12 cellular contexts compared by ENCODE assay signal in the genomic region with DNA sequence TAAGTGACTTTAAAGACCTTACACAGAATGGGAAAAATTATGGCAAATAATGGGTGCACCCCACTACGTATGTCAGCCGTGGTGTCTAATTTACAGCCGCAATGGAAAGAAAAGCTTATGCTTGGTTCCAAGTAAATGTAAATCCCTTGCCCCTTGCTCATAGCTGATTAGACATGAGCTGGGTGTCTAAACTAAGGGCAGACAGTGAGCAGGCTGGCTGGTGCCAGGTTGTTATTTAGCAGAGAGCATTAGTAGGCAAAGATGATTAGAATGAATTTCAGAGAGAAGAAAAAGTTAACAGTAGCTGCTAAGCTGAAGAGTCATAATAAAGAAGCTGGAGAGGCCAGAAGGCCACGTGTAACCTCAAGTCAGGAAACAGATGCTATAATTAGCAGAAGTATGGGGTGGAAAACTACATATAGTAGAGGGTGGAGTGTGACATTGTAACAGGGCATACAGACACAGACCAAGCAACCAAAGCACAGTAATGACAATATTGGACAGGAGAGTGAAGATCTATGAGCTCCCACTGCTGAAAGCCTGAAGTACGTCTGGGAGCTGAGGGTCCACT.
A peak's percentile ranks its signal among the peaks of the same experiment; 100 is the strongest.
DNase-seq lines count a peak whose midpoint lies in the region; ATAC-seq and TF ChIP-seq lines count a peak whose summit lies in the region.
"Had no signal": no experiment of that assay in that cellular context is flagged by ENCODE, and none has a peak within 500 bp of the region (broad histone marks: within the 10 kb centered on the region; RNA-seq: fewer than 3 reads in every experiment).

No MANE protein-coding gene starts in this region.

- TF ChIP-seq EP300 in sigmoid colon (IDR thresholded peaks at IDR 0.05), result no peak

- CTCF ChIA-PET in activated CD8-positive, alpha-beta memory T cell treated with anti-CD3 and anti-CD28 coated beads, Interleukin-2, amount 10 ng/mL, durations not matched to agents 7 days and 5 days (lab: Charles Lee), result no interaction called here

- H3K4me3 ChIP-seq in smooth muscle cell (no peak overlapping the region), sigmoid colon (no peak overlapping the region)
- H3K4me3 ChIP-seq: tibial artery had no signal

- TF ChIP-seq POLR2A in sigmoid colon (IDR thresholded peaks at IDR 0.05), result no peak

- H3K9ac ChIP-seq in smooth muscle cell (ENCODE audit: low read depth), result no peak overlapping the region

- DNase-seq in activated CD8-positive, alpha-beta memory T cell treated with anti-CD3 and anti-CD28 coated beads, Interleukin-2, amount 10 ng/mL, durations not matched to agents 7 days and 5 days, result no peak
- DNase-seq in activated CD8-positive, alpha-beta memory T cell treated with anti-CD3 and anti-CD28 coated beads, Interleukin-2, amount 50 U/mL, for 48 hours, result no peak
- DNase-seq in smooth muscle cell (lab: John Stamatoyannopoulos, UW; ENCODE audit: unreplicated experiment) (no peak), head of caudate nucleus (no peak), sigmoid colon (no peak)
- DNase-seq: activated naive CD8-positive, alpha-beta T cell treated with anti-CD3 and anti-CD28 coated beads, Interleukin-2, amount 10 ng/mL, durations not matched to agents 7 days and 5 days; mesendoderm; NCI-H446; tibial artery had no signal

- no peaks in the 10 kb centered on the region for H3K4me1 ChIP-seq in smooth muscle cell (ENCODE audit: low read depth)
- H3K4me1 ChIP-seq in sigmoid colon, result no peaks in the 10 kb centered on the region
- H3K4me1 ChIP-seq: tibial artery had no signal

- no peak overlapping the region for H3K27ac Mint-ChIP-seq in activated CD8-positive, alpha-beta memory T cell treated with anti-CD3 and anti-CD28 coated beads, Interleukin-2, amount 10 ng/mL, durations not matched to agents 7 days and 5 days
- H3K27ac Mint-ChIP-seq in T-helper 1 cell treated with Interleukin-12 subunit alpha and Interleukin-12 subunit beta and Interleukin-4 antibody, amounts not matched to agents 30 μg/mL and 1 μg/mL, for 36 hours, result peak overlapping the region; percentile 27
- H3K27ac Mint-ChIP-seq: activated naive CD8-positive, alpha-beta T cell treated with anti-CD3 and anti-CD28 coated beads, Interleukin-2, amount 10 ng/mL, durations not matched to agents 7 days and 5 days had no signal

- H3K79me2 ChIP-seq in smooth muscle cell (ENCODE audit: low read depth), result no peaks in the 10 kb centered on the region

- H3K4me3 Mint-ChIP-seq in activated CD8-positive, alpha-beta memory T cell treated with anti-CD3 and anti-CD28 coated beads, Interleukin-2, amount 10 ng/mL, durations not matched to agents 7 days and 5 days, result no peak overlapping the region
- no peak overlapping the region for H3K4me3 Mint-ChIP-seq in T-helper 1 cell treated with Interleukin-12 subunit alpha and Interleukin-12 subunit beta and Interleukin-4 antibody, amounts not matched to agents 30 μg/mL and 1 μg/mL, for 36 hours
- H3K4me3 Mint-ChIP-seq: activated naive CD8-positive, alpha-beta T cell treated with anti-CD3 and anti-CD28 coated beads, Interleukin-2, amount 10 ng/mL, durations not matched to agents 7 days and 5 days had no signal

- H3K27me3 ChIP-seq in smooth muscle cell (ENCODE audit: low read depth) (no peaks in the 10 kb centered on the region), sigmoid colon (no peaks in the 10 kb centered on the region)
- H3K27me3 ChIP-seq: tibial artery had no signal

- H4K20me1 ChIP-seq in smooth muscle cell (ENCODE audit: low read depth), result no peaks in the 10 kb centered on the region

- peak; percentile 27 for ATAC-seq in activated CD8-positive, alpha-beta memory T cell treated with anti-CD3 and anti-CD28 coated beads, Interleukin-2, amount 10 ng/mL, durations not matched to agents 7 days and 5 days
- ATAC-seq in HG03066 (IDR thresholded peaks at IDR 0.05; ENCODE audit: low read depth, unreplicated experiment) (peak; percentile 35), GM18861 (IDR thresholded peaks at IDR 0.05; ENCODE audit: unreplicated experiment) (no peak)

- no peaks in the 10 kb centered on the region for H3K9me3 Mint-ChIP-seq in activated CD8-positive, alpha-beta memory T cell treated with anti-CD3 and anti-CD28 coated beads, Interleukin-2, amount 10 ng/mL, durations not matched to agents 7 days and 5 days (ENCODE audit: low read depth)
- no peaks in the 10 kb centered on the region for H3K9me3 Mint-ChIP-seq in T-helper 1 cell treated with Interleukin-12 subunit alpha and Interleukin-12 subunit beta and Interleukin-4 antibody, amounts not matched to agents 30 μg/mL and 1 μg/mL, for 36 hours

- H3K4me2 ChIP-seq in smooth muscle cell, result no peak overlapping the region

- H3K9me3 ChIP-seq in smooth muscle cell (replicated peaks; ENCODE audit: low read depth) (no peaks in the 10 kb centered on the region), sigmoid colon (no peaks in the 10 kb centered on the region)
- H3K9me3 ChIP-seq: tibial artery had no signal

- peaks cover 11% of the 10 kb centered on the region for H3K4me1 Mint-ChIP-seq in activated CD8-positive, alpha-beta memory T cell treated with anti-CD3 and anti-CD28 coated beads, Interleukin-2, amount 10 ng/mL, durations not matched to agents 7 days and 5 days
- peaks cover 17% of the 10 kb centered on the region for H3K4me1 Mint-ChIP-seq in T-helper 1 cell treated with Interleukin-12 subunit alpha and Interleukin-12 subunit beta and Interleukin-4 antibody, amounts not matched to agents 30 μg/mL and 1 μg/mL, for 36 hours (ENCODE audit: low read depth)

- TF ChIP-seq CTCF in smooth muscle cell (IDR thresholded peaks at IDR 0.05; ENCODE audit: borderline replicate concordance, insufficient read depth, poor library complexity, severe bottlenecking), result no peak
- TF ChIP-seq CTCF in sigmoid colon (IDR thresholded peaks at IDR 0.05), result no peak

- intact Hi-C loops in head of caudate nucleus (cut with DNase I), result no loop called here
- intact Hi-C loops in sigmoid colon (cut with DNase I), result no loop called here

- H3F3A ChIP-seq in smooth muscle cell (ENCODE audit: low read depth), result no peaks in the 10 kb centered on the region

- H3K36me3 Mint-ChIP-seq in activated CD8-positive, alpha-beta memory T cell treated with anti-CD3 and anti-CD28 coated beads, Interleukin-2, amount 10 ng/mL, durations not matched to agents 7 days and 5 days, result no peaks in the 10 kb centered on the region
- H3K36me3 Mint-ChIP-seq in T-helper 1 cell treated with Interleukin-12 subunit alpha and Interleukin-12 subunit beta and Interleukin-4 antibody, amounts not matched to agents 30 μg/mL and 1 μg/mL, for 36 hours (ENCODE audit: low read depth), result no peaks in the 10 kb centered on the region
- H3K36me3 Mint-ChIP-seq: activated naive CD8-positive, alpha-beta T cell treated with anti-CD3 and anti-CD28 coated beads, Interleukin-2, amount 10 ng/mL, durations not matched to agents 7 days and 5 days had no signal

- peak overlapping the region; percentile 52 for H2AFZ ChIP-seq in smooth muscle cell (ENCODE audit: low read depth)

- H3K36me3 ChIP-seq in smooth muscle cell (ENCODE audit: low read depth) (no peaks in the 10 kb centered on the region), sigmoid colon (no peaks in the 10 kb centered on the region)
- H3K36me3 ChIP-seq: tibial artery had no signal

- WGBS in smooth muscle cell (ENCODE audit: low lambda C conversion rate), result 58% methylated on average over 5 of the region's 5 CpGs
- 48 to 76% methylated on average over 5 of the region's 5 CpGs for whole genome bisulfite sequencing in sigmoid colon, 2 donors

- H3K27me3 Mint-ChIP-seq in activated CD8-positive, alpha-beta memory T cell treated with anti-CD3 and anti-CD28 coated beads, Interleukin-2, amount 10 ng/mL, durations not matched to agents 7 days and 5 days, result no peaks in the 10 kb centered on the region
- H3K27me3 Mint-ChIP-seq in T-helper 1 cell treated with Interleukin-12 subunit alpha and Interleukin-12 subunit beta and Interleukin-4 antibody, amounts not matched to agents 30 μg/mL and 1 μg/mL, for 36 hours (ENCODE audit: low read depth), result no peaks in the 10 kb centered on the region

- H3K27ac ChIP-seq in smooth muscle cell (ENCODE audit: low read depth) (peak overlapping the region; percentile 22), sigmoid colon (no peak overlapping the region)
- H3K27ac ChIP-seq: tibial artery had no signal
